In the genomic region with DNA sequence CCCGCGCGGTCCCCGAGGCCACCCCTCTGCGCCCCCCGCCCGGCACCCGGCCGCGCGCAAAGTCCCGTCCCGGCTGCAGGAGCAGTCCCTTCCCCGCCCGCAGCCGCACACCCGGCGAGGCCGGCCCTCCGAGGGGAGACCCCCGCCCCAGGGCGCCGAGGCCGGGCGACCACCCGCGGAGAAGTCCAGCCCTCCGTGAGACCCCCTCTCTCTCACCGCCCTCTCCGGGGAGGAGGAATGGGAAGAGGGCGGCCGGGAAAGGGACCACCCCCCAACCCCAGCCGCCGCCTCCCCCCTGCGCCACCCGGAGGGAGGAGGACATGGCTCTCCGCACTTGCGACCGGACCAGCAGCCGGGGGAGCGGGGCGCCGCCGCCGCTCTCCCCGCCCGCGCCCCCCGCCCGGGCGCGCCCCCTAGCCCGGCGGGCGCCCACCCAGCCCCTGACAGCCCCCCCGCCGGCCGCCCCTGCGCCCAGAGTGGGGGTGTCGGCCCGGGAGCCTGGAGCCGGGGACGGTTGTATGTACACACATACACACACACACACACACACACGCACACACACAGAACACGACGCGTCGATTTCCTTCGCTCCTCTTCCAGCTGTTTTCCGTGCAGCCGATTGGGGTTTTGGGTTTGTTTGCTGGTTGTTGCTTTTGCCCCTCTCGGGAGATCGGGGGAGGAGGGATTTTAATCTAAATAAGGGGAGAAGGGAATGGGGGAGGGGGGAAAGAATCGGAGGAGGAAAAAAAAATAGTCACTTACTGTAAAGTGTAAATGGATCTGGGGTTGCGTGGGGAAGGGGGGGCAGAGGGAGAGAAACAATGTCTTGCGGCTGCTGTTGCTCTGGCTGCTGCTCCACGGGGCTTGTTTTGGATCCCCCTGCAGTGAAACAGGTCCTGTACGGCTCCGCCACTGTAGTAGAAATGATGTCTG, we compare ENCODE assay signal across 1 cellular context.
A peak's percentile ranks its signal among the peaks of the same experiment; 100 is the strongest.
TF ChIP-seq lines count a peak whose summit lies in the region.

ATXN1 (minus strand) TSS at position 925 of the 933 bp plus-strand sequence.

TF ChIP-seq in HepG2, 621 proteins besides CTCF, POLR2A, EP300 and RAD21 (continued from another document and continues in another):
- TF ChIP-seq, protein P1, sequence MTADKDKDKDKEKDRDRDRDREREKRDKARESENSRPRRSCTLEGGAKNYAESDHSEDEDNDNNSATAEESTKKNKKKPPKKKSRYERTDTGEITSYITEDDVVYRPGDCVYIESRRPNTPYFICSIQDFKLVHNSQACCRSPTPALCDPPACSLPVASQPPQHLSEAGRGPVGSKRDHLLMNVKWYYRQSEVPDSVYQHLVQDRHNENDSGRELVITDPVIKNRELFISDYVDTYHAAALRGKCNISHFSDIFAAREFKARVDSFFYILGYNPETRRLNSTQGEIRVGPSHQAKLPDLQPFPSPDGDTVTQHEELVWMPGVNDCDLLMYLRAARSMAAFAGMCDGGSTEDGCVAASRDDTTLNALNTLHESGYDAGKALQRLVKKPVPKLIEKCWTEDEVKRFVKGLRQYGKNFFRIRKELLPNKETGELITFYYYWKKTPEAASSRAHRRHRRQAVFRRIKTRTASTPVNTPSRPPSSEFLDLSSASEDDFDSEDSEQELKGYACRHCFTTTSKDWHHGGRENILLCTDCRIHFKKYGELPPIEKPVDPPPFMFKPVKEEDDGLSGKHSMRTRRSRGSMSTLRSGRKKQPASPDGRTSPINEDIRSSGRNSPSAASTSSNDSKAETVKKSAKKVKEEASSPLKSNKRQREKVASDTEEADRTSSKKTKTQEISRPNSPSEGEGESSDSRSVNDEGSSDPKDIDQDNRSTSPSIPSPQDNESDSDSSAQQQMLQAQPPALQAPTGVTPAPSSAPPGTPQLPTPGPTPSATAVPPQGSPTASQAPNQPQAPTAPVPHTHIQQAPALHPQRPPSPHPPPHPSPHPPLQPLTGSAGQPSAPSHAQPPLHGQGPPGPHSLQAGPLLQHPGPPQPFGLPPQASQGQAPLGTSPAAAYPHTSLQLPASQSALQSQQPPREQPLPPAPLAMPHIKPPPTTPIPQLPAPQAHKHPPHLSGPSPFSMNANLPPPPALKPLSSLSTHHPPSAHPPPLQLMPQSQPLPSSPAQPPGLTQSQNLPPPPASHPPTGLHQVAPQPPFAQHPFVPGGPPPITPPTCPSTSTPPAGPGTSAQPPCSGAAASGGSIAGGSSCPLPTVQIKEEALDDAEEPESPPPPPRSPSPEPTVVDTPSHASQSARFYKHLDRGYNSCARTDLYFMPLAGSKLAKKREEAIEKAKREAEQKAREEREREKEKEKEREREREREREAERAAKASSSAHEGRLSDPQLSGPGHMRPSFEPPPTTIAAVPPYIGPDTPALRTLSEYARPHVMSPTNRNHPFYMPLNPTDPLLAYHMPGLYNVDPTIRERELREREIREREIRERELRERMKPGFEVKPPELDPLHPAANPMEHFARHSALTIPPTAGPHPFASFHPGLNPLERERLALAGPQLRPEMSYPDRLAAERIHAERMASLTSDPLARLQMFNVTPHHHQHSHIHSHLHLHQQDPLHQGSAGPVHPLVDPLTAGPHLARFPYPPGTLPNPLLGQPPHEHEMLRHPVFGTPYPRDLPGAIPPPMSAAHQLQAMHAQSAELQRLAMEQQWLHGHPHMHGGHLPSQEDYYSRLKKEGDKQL (CRISPR knock-in tag; IDR thresholded peaks at IDR 0.05; ENCODE audit: low read depth): no peak
- TF ChIP-seq ZNF264 (CRISPR knock-in tag; IDR thresholded peaks at IDR 0.05): no peak
- no peak for TF ChIP-seq ZNF138 (CRISPR knock-in tag; IDR thresholded peaks at IDR 0.05; ENCODE audit: low read depth)
- TF ChIP-seq ARNT (IDR thresholded peaks at IDR 0.05): no peak
- TF ChIP-seq POGK (CRISPR knock-in tag; conservative IDR thresholded peaks at IDR 0.05): no peak; the same call in 1 of the 2 replicates
- TF ChIP-seq HOXD1 (CRISPR knock-in tag; IDR thresholded peaks at IDR 0.05): no peak
- no peak for TF ChIP-seq BRCA1 (CRISPR knock-in tag; IDR thresholded peaks at IDR 0.05)
- TF ChIP-seq ZBTB42 (CRISPR knock-in tag; IDR thresholded peaks at IDR 0.05): no peak
- TF ChIP-seq ADNP (CRISPR knock-in tag; IDR thresholded peaks at IDR 0.05): no peak
- TF ChIP-seq ZNF12 (CRISPR knock-in tag; IDR thresholded peaks at IDR 0.05): no peak
- TF ChIP-seq ZNF776 (CRISPR knock-in tag; IDR thresholded peaks at IDR 0.05): 0 out of 2 replicates have a peak, but pooled peaks have one; percentile 4
- TF ChIP-seq MEIS2 (CRISPR knock-in tag; IDR thresholded peaks at IDR 0.05): no peak
- TF ChIP-seq, protein P2, sequence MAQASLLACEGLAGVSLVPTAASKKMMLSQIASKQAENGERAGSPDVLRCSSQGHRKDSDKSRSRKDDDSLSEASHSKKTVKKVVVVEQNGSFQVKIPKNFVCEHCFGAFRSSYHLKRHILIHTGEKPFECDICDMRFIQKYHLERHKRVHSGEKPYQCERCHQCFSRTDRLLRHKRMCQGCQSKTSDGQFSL (CRISPR knock-in tag; IDR thresholded peaks at IDR 0.05): peak; percentile 55
- TF ChIP-seq ONECUT2 (CRISPR knock-in tag; IDR thresholded peaks at IDR 0.05): no peak
- no peak; the same call in 1 of the 2 replicates for TF ChIP-seq CREB1 (IDR thresholded peaks at IDR 0.05)
- no peak for TF ChIP-seq CREB1 (CRISPR knock-in tag; IDR thresholded peaks at IDR 0.05)
- TF ChIP-seq ZNF605 (CRISPR knock-in tag; IDR thresholded peaks at IDR 0.05): no peak
- TF ChIP-seq AFF4 (CRISPR knock-in tag; IDR thresholded peaks at IDR 0.05): 0 out of 2 replicates have a peak, but pooled peaks have one; percentile 1
- TF ChIP-seq ZNF460 (CRISPR knock-in tag; IDR thresholded peaks at IDR 0.05; ENCODE audit: borderline replicate concordance): no peak
- no peak; a peak in 1 of 4 replicates for TF ChIP-seq REST (IDR thresholded peaks at IDR 0.05; ENCODE audit: borderline replicate concordance in 1 of 2, low read depth in 1 of 2, low read length in 2 of 2)
- TF ChIP-seq STAT5B (CRISPR knock-in tag; IDR thresholded peaks at IDR 0.05): no peak
- TF ChIP-seq TBX3 (IDR thresholded peaks at IDR 0.05; ENCODE audit: borderline replicate concordance): no peak
- no peak for TF ChIP-seq JARID2 (CRISPR knock-in tag; IDR thresholded peaks at IDR 0.05; ENCODE audit: insufficient replicate concordance)
- no peak for TF ChIP-seq ISL2 (CRISPR knock-in tag; IDR thresholded peaks at IDR 0.05)
- TF ChIP-seq SMARCE1 (IDR thresholded peaks at IDR 0.05; ENCODE audit: borderline replicate concordance): no peak
- no peak for TF ChIP-seq SMARCC2 (IDR thresholded peaks at IDR 0.05)
- peak; percentile 42 for TF ChIP-seq CCAR2 (optimal IDR thresholded peaks at IDR 0.05; ENCODE audit: low read depth, low read length)
- TF ChIP-seq HNRNPH1 (optimal IDR thresholded peaks at IDR 0.05; ENCODE audit: low read depth, low read length): no peak
- TF ChIP-seq ARNT2 (CRISPR knock-in tag; IDR thresholded peaks at IDR 0.05; ENCODE audit: low read depth): no peak
- peak; percentile 95 for TF ChIP-seq PCBP2 (optimal IDR thresholded peaks at IDR 0.05; ENCODE audit: low read depth, low read length, poor library complexity, severe bottlenecking)
- no peak for TF ChIP-seq ZNF224 (CRISPR knock-in tag; IDR thresholded peaks at IDR 0.05)
- TF ChIP-seq, protein P3, sequence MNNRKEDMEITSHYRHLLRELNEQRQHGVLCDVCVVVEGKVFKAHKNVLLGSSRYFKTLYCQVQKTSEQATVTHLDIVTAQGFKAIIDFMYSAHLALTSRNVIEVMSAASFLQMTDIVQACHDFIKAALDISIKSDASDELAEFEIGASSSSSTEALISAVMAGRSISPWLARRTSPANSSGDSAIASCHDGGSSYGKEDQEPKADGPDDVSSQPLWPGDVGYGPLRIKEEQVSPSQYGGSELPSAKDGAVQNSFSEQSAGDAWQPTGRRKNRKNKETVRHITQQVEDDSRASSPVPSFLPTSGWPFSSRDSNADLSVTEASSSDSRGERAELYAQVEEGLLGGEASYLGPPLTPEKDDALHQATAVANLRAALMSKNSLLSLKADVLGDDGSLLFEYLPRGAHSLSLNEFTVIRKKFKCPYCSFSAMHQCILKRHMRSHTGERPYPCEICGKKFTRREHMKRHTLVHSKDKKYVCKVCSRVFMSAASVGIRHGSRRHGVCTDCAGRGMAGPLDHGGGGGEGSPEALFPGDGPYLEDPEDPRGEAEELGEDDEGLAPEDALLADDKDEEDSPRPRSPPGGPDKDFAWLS (CRISPR knock-in tag; IDR thresholded peaks at IDR 0.05; ENCODE audit: borderline replicate concordance): no peak
- no peak for TF ChIP-seq WIZ (CRISPR knock-in tag; IDR thresholded peaks at IDR 0.05)
- TF ChIP-seq DNMT3B (CRISPR knock-in tag; conservative IDR thresholded peaks at IDR 0.05): no peak
- no peak for TF ChIP-seq ZNF121 (CRISPR knock-in tag; IDR thresholded peaks at IDR 0.05)
- TF ChIP-seq ZSCAN29 (CRISPR knock-in tag; conservative IDR thresholded peaks at IDR 0.05): 0 out of 2 replicates have a peak, but pooled peaks have one; percentile 4
- TF ChIP-seq SALL2 (CRISPR knock-in tag; IDR thresholded peaks at IDR 0.05): no peak
- no peak for TF ChIP-seq ZNF652 (CRISPR knock-in tag; IDR thresholded peaks at IDR 0.05; ENCODE audit: borderline replicate concordance, low read depth)
- TF ChIP-seq, protein P4, sequence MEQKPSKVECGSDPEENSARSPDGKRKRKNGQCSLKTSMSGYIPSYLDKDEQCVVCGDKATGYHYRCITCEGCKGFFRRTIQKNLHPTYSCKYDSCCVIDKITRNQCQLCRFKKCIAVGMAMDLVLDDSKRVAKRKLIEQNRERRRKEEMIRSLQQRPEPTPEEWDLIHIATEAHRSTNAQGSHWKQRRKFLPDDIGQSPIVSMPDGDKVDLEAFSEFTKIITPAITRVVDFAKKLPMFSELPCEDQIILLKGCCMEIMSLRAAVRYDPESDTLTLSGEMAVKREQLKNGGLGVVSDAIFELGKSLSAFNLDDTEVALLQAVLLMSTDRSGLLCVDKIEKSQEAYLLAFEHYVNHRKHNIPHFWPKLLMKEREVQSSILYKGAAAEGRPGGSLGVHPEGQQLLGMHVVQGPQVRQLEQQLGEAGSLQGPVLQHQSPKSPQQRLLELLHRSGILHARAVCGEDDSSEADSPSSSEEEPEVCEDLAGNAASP (CRISPR knock-in tag; IDR thresholded peaks at IDR 0.05; ENCODE audit: borderline replicate concordance): no peak
- TF ChIP-seq, protein P5, sequence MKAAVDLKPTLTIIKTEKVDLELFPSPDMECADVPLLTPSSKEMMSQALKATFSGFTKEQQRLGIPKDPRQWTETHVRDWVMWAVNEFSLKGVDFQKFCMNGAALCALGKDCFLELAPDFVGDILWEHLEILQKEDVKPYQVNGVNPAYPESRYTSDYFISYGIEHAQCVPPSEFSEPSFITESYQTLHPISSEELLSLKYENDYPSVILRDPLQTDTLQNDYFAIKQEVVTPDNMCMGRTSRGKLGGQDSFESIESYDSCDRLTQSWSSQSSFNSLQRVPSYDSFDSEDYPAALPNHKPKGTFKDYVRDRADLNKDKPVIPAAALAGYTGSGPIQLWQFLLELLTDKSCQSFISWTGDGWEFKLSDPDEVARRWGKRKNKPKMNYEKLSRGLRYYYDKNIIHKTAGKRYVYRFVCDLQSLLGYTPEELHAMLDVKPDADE (CRISPR knock-in tag; IDR thresholded peaks at IDR 0.05): no peak
